Comparison of ENCODE assay signal across 11 cellular contexts in genomic region chr11:110366234-110366633, GRCh38.
DNase-seq lines count a peak whose midpoint lies in the region; ATAC-seq, FAIRE-seq and TF ChIP-seq lines count a peak whose summit lies in the region.
"Had no signal": no experiment of that assay in that cellular context is flagged by ENCODE, and none has a peak within 500 bp of the region (broad histone marks: within the 10 kb centered on the region; RNA-seq: fewer than 3 reads in every experiment).

No MANE protein-coding gene starts in this region.

- TF ChIP-seq EP300 in A549 (IDR thresholded peaks at IDR 0.05): no peak

- ATAC-seq in A549 (peak in 1 of 2 experiments; percentile 46; a peak in 3 of 6 replicates), left lung (peak; percentile 93), HG02981 (IDR thresholded peaks at IDR 0.05; ENCODE audit: unreplicated experiment) (no peak)

- H3K36me3 ChIP-seq in astrocyte (ENCODE audit: insufficient read depth, low read length): no peaks in the 10 kb centered on the region
- no peaks in the 10 kb centered on the region for H3K36me3 ChIP-seq in left lung
- H3K36me3 ChIP-seq: HAP-1 had no signal

- H4K20me1 ChIP-seq in astrocyte (ENCODE audit: insufficient read depth, low read length): no peaks in the 10 kb centered on the region

- intact Hi-C loops in left lung (cut with DNase I): no loop called here

- peaks cover 53% of the 10 kb centered on the region for H3K4me1 ChIP-seq in A549
- peaks cover 4% of the 10 kb centered on the region for H3K4me1 ChIP-seq in astrocyte (ENCODE audit: insufficient read depth, low read length)
- H3K4me1 ChIP-seq in left lung: peaks cover 0 to 22% of the 10 kb centered on the region in 2 donors

- no peak for TF ChIP-seq POLR2A in A549 (IDR thresholded peaks at IDR 0.05; ENCODE audit: low read length)

- no peaks in the 10 kb centered on the region for H3K27me3 ChIP-seq in astrocyte (ENCODE audit: insufficient read depth, low read length)
- no peaks in the 10 kb centered on the region for H3K27me3 ChIP-seq in left lung

- FAIRE-seq in A549 (lab: Jason Lieb, UNC) (no peak), astrocyte (lab: Jason Lieb, UNC) (no peak)

- no peak for TF ChIP-seq RAD21 in A549 (conservative IDR thresholded peaks at IDR 0.05 in 1 of 2, IDR thresholded peaks at IDR 0.05 in 1 of 2)

- TF ChIP-seq CTCF in A549 (IDR thresholded peaks at IDR 0.05) (no peak), astrocyte (IDR thresholded peaks at IDR 0.05; ENCODE audit: insufficient read depth, low read depth, low read length) (no peak), left lung (IDR thresholded peaks at IDR 0.05) (no peak)

- 38% methylated on average over 5 of the region's 5 CpGs for WGBS in A549 (ENCODE audit: missing lambda C conversion rate)

- peaks cover 2% of the 10 kb centered on the region for H3K9me3 Mint-ChIP-seq in astrocyte (ENCODE audit: unreplicated experiment)

- H3K27ac ChIP-seq in A549: peak overlapping the region; percentile 72 to 91
- no peak overlapping the region for H3K27ac ChIP-seq in astrocyte (ENCODE audit: low read depth, low read length)
- H3K27ac ChIP-seq in left lung: peak overlapping the region; percentile 23 to 50

- no peak overlapping the region for H3K4me3 Mint-ChIP-seq in astrocyte (ENCODE audit: unreplicated experiment)
- H3K4me3 Mint-ChIP-seq: CD4-positive, CD25-positive, alpha-beta regulatory T cell had no signal

- DNase-seq in A549 (ENCODE audit: low read depth in 1 of 2, low spot score in 1 of 2) (peak in 1 of 2 experiments; percentile 46), HT-29 (ENCODE audit: low spot score) (peak; percentile 16), astrocyte (ENCODE audit: low read depth) (peak; percentile 33), left lung (peak; percentile 83 to 84), OCI-M1 (lab: John Stamatoyannopoulos, UW) (no peak), NCI-H1930 (lab: John Stamatoyannopoulos, UW) (no peak), NCI-H446 treated with DMSO at 0.1 percent for 48 hours (lab: John Stamatoyannopoulos, UW) (no peak)
- DNase-seq: activated CD4-positive, CD25-positive, alpha-beta regulatory T cell treated with anti-CD3 and anti-CD28 coated beads, Interleukin-2, amount 50 U/mL, for 72 hours; CD4-positive, CD25-positive, alpha-beta regulatory T cell had no signal

- no peak overlapping the region for H3K9ac ChIP-seq in astrocyte (ENCODE audit: low read length)

- peak overlapping the region; percentile 26 for H3K4me2 ChIP-seq in A549
- no peak overlapping the region for H3K4me2 ChIP-seq in astrocyte (ENCODE audit: low read length)

- no peaks in the 10 kb centered on the region for H3K9me3 ChIP-seq in A549
- no peaks in the 10 kb centered on the region for H3K9me3 ChIP-seq in astrocyte (ENCODE audit: insufficient read depth, low read depth, low read length)
- no peaks in the 10 kb centered on the region for H3K9me3 ChIP-seq in left lung
- H3K9me3 ChIP-seq: HAP-1 had no signal

- CTCF ChIA-PET in A549 (lab: Yijun Ruan, JAX): interaction anchor here (0.6 to 3.2 kb wide), 7 partner anchors 9 to 1451 kb away, joined by 3 to 35 read pairs (median 4); no protein-coding TSS in a partner anchor

- POLR2A ChIA-PET in A549 (lab: Yijun Ruan, JAX): no interaction called here

- H2AFZ ChIP-seq in astrocyte (ENCODE audit: low read depth, low read length): no peak overlapping the region

- H3K79me2 ChIP-seq in astrocyte (ENCODE audit: insufficient read depth, low read length): no peaks in the 10 kb centered on the region

- peaks cover 10% of the 10 kb centered on the region for H3K4me1 Mint-ChIP-seq in astrocyte (ENCODE audit: low read depth, unreplicated experiment)

- no peaks in the 10 kb centered on the region for H3K36me3 Mint-ChIP-seq in astrocyte (ENCODE audit: low read depth, unreplicated experiment)
- H3K36me3 Mint-ChIP-seq: CD4-positive, CD25-positive, alpha-beta regulatory T cell had no signal

- H3K27me3 Mint-ChIP-seq in astrocyte (ENCODE audit: low read depth, unreplicated experiment): no peaks in the 10 kb centered on the region
- H3K27me3 Mint-ChIP-seq: CD4-positive, CD25-positive, alpha-beta regulatory T cell had no signal

- H3K4me3 ChIP-seq in A549 (no peak overlapping the region), astrocyte (ENCODE audit: insufficient read depth, low read depth, low read length) (no peak overlapping the region), left lung (no peak overlapping the region)
- H3K4me3 ChIP-seq: HAP-1 had no signal

- H3K27ac Mint-ChIP-seq in astrocyte (ENCODE audit: unreplicated experiment): peak overlapping the region; percentile 26
- H3K27ac Mint-ChIP-seq: CD4-positive, CD25-positive, alpha-beta regulatory T cell had no signal

TF ChIP-seq in A549, 52 proteins besides CTCF, POLR2A, EP300 and RAD21:
- no peak for TF ChIP-seq RFX5 (IDR thresholded peaks at IDR 0.05)
- peak; percentile 51 for TF ChIP-seq MAFK (IDR thresholded peaks at IDR 0.05; ENCODE audit: partially characterized antibody)
- no peak for TF ChIP-seq HEYL (CRISPR knock-in tag; IDR thresholded peaks at IDR 0.05)
- no peak for TF ChIP-seq JUNB (IDR thresholded peaks at IDR 0.05)

Comparison
In these comparisons a context has a peak if more than half of its experiments do, and no peak if none do; other contexts are left out.
1. DNase-seq: peak in HT-29 (single experiment), astrocyte (single experiment) and left lung (2 of 2); none in OCI-M1 (single experiment), NCI-H1930 (0 of 2) and NCI-H446 treated with DMSO at 0.1 percent for 48 hours (single experiment).